8 cellular contexts compared by ENCODE assay signal in the genomic region with DNA sequence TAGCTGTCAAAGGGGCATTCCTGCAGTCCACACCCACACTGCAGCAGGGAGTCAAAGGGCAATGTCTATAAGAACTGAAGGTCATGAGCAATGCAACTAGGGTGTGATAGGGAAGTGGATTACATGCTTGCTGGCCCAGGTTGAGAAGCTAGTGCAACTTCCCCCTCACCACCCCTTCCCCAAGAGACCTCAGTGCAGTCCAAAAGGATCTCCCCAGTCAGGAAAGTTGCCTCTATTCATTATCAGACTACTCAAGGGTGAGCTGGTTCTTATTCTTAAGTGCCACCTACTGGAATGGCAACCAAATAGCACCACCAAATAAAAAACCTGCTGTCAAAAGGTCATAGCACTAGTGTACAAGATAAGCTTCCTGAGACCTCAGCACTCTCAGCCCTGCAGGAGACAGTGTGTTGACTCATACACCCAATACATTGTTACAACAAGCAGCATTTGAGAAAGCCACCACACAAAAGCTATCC. TPM values are rescaled to one million over a fixed set of nuclear protein-coding genes. Genes with fewer than 3 reads are reported as not detected.
A peak's percentile ranks its signal among the peaks of the same experiment; 100 is the strongest.
DNase-seq lines count a peak whose midpoint lies in the region; ATAC-seq and TF ChIP-seq lines count a peak whose summit lies in the region.

No MANE protein-coding gene starts in this region.

- peak; percentile 78 for TF ChIP-seq CTCF in C4-2B (conservative IDR thresholded peaks at IDR 0.05)

- no peak overlapping the region for H3K27ac ChIP-seq in C4-2B

- DNase-seq in MV-4-11 (lab: John Stamatoyannopoulos, UW) (peak; percentile 71), erythroblast (lab: John Stamatoyannopoulos, UW) (peak; percentile 29 to 36), posterior vena cava (ENCODE audit: low spot score) (no peak), ecto neural progenitor cell (ENCODE audit: low spot score) (no peak), occipital lobe (lab: John Stamatoyannopoulos, UW) (no peak), NCI-H2081 treated with DMSO at 0.1 percent for 48 hours (lab: John Stamatoyannopoulos, UW) (no peak)

- intact Hi-C loops in posterior vena cava (cut with DNase I), result no loop called here

- TF ChIP-seq POLR2A in erythroblast (IDR thresholded peaks at IDR 0.05; ENCODE audit: low read length), result no peak

- ATAC-seq in GM21360 (IDR thresholded peaks at IDR 0.05; ENCODE audit: unreplicated experiment), result peak; percentile 69

RNA-seq across cellular contexts. Expression of a gene that starts 28.2 kb away (rescaled TPM):
- total RNA-seq in posterior vena cava, result 10 to 100 TPM in 1 of 2 donors, 1 to 10 TPM in 1; 9.2 to 13.6 TPM
- 30.4 TPM for total RNA-seq in occipital lobe

Comparison
In these comparisons a context has a peak if more than half of its experiments do, and no peak if none do; other contexts are left out.
1. DNase-seq: peak in MV-4-11 (single experiment) and erythroblast (2 of 2); none in posterior vena cava (single experiment), ecto neural progenitor cell (single experiment), occipital lobe (single experiment) and NCI-H2081 treated with DMSO at 0.1 percent for 48 hours (single experiment).